8 cellular contexts compared by ENCODE assay signal in genomic region chr11:34357646-34358257, GRCh38. TPM values are rescaled to one million over a fixed set of nuclear protein-coding genes. Genes with fewer than 3 reads are reported as not detected.
A peak's percentile ranks its signal among the peaks of the same experiment; 100 is the strongest.
DNase-seq lines count a peak whose midpoint lies in the region; ATAC-seq, FAIRE-seq and TF ChIP-seq lines count a peak whose summit lies in the region.

Gene ABTB2 (minus strand): TSS chr11:34358010.

- H3K79me2 ChIP-seq in keratinocyte (ENCODE audit: control insufficient read depth, insufficient read depth, low read length): no peaks in the 10 kb centered on the region

- peak within 1 kb of the TSS; percentile 81 for H2AFZ ChIP-seq in keratinocyte (ENCODE audit: control insufficient read depth, low read length)

- peaks cover 23% of the 10 kb centered on the region for H3K4me1 Mint-ChIP-seq in WTC11

- H3K27ac Mint-ChIP-seq in WTC11: peak within 1 kb of the TSS; percentile 98

- TF ChIP-seq CTCF in AG09319 (IDR thresholded peaks at IDR 0.05; ENCODE audit: low read depth, low read length) (no peak), WTC11 (IDR thresholded peaks at IDR 0.05) (no peak), keratinocyte (optimal IDR thresholded peaks at IDR 0.05 in 1 of 3, IDR thresholded peaks at IDR 0.05 in 1 of 3, conservative IDR thresholded peaks at IDR 0.05 in 1 of 3; ENCODE audit: extremely low read depth in 1 of 3, insufficient read depth in 2 of 3, low read length in 3 of 3) (no peak)

- CTCF ChIA-PET in WTC11 (lab: Charles Lee): interaction anchor here (0.6 to 6.0 kb wide), 31 partner anchors 9 to 549 kb away, joined by 3 to 236 read pairs (median 5); partner anchors contain the start of gene NAT10

- H3K4me3 ChIP-seq in keratinocyte (ENCODE audit: control insufficient read depth in 2 of 3, extremely low read depth in 1 of 3, insufficient read depth in 2 of 3, low read depth in 1 of 3, low read length in 3 of 3): peak within 1 kb of the TSS; percentile 55 to 84 (median 75)

- no peak for FAIRE-seq in keratinocyte (lab: Jason Lieb, UNC)

- H3K9ac ChIP-seq in keratinocyte (ENCODE audit: control insufficient read depth, extremely low read depth, insufficient read depth, low read length): peak within 1 kb of the TSS; percentile 71

- peaks cover 2% of the 10 kb centered on the region for H4K20me1 ChIP-seq in keratinocyte (ENCODE audit: control insufficient read depth, extremely low read depth, insufficient read depth, low read length)

- peak within 1 kb of the TSS; percentile 99 for H3K4me2 ChIP-seq in keratinocyte (ENCODE audit: control insufficient read depth, extremely low read depth, insufficient read depth, low read depth, low read length)

- no peaks in the 10 kb centered on the region for H3K36me3 ChIP-seq in keratinocyte (ENCODE audit: control insufficient read depth in 2 of 2, extremely low read depth in 1 of 2, insufficient read depth in 2 of 2, low read length in 2 of 2)

- H3K4me3 Mint-ChIP-seq in WTC11: peak within 1 kb of the TSS; percentile 85

- H3K9me3 Mint-ChIP-seq in WTC11: no peaks in the 10 kb centered on the region

- H3K27ac ChIP-seq in caudate nucleus (ENCODE audit: low read depth, low read length) (peak within 1 kb of the TSS; percentile 36), keratinocyte (ENCODE audit: control insufficient read depth, insufficient read depth, low read length) (peak within 1 kb of the TSS; percentile 47)

- peak; percentile 89 for ATAC-seq in GM19023 (IDR thresholded peaks at IDR 0.05; ENCODE audit: unreplicated experiment)
- peak; percentile 87 for ATAC-seq in HG03175 (IDR thresholded peaks at IDR 0.05; ENCODE audit: unreplicated experiment)
- ATAC-seq in WTC11: peak; percentile 86

- no peaks in the 10 kb centered on the region for H3K27me3 ChIP-seq in keratinocyte (ENCODE audit: control insufficient read depth, extremely low read depth, insufficient read depth, low read length)

- H3K27me3 Mint-ChIP-seq in WTC11 (ENCODE audit: low read depth): peaks cover 42% of the 10 kb centered on the region

- DNase-seq in AG09319 (ENCODE audit: extremely low read depth, low read depth) (peak; percentile 94), NCI-H2227 treated with DMSO at 0.1 percent for 48 hours (lab: John Stamatoyannopoulos, UW) (peak; percentile 97), WTC11 (ENCODE audit: low spot score) (peak; percentile 99), caudate nucleus (lab: John Stamatoyannopoulos, UW) (peak; percentile 70 to 98 (median 95)), keratinocyte (ENCODE audit: low read depth, low spot score) (no peak)
- peak; percentile 92 to 94 for DNase-seq in stimulated activated CD4-positive, alpha-beta T cell treated with anti-CD3 and anti-CD28 coated beads, Interleukin-15, amount 100 ng/mL, for 1 hour (ENCODE audit: low read depth in 1 of 2, low spot score in 1 of 2)

- dilution Hi-C loops in keratinocyte (cut with MboI; ENCODE audit: extremely low pct_ligation_motif_present, low sequenced_read_pairs): no loop called here

- no peaks in the 10 kb centered on the region for H3K36me3 Mint-ChIP-seq in WTC11

- no peaks in the 10 kb centered on the region for H3K9me1 ChIP-seq in keratinocyte (ENCODE audit: control insufficient read depth, extremely low read depth, insufficient read depth, low read length)

- H3K4me1 ChIP-seq in keratinocyte (ENCODE audit: control insufficient read depth, extremely low read depth, insufficient read depth, low read length): peaks cover 22% of the 10 kb centered on the region

- no peaks in the 10 kb centered on the region for H3K9me3 ChIP-seq in keratinocyte (ENCODE audit: control insufficient read depth, low read depth, low read length)

- POLR2A ChIA-PET in WTC11 (lab: Charles Lee): interaction anchor here (1.0 to 3.5 kb wide), 9 partner anchors 17 to 185 kb away, joined by 3 to 33 read pairs (median 4); no protein-coding TSS in a partner anchor

TF ChIP-seq in WTC11, 78 proteins besides CTCF, POLR2A, EP300 and RAD21 (continues in another document):
- TF ChIP-seq, protein P1, sequence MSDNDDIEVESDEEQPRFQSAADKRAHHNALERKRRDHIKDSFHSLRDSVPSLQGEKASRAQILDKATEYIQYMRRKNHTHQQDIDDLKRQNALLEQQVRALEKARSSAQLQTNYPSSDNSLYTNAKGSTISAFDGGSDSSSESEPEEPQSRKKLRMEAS (CRISPR knock-in tag; IDR thresholded peaks at IDR 0.05): no peak
- TF ChIP-seq NR1H2 (CRISPR knock-in tag; IDR thresholded peaks at IDR 0.05) (no peak), STAT6 (CRISPR knock-in tag; conservative IDR thresholded peaks at IDR 0.05; ENCODE audit: low read depth) (no peak), SP1 (CRISPR knock-in tag; conservative IDR thresholded peaks at IDR 0.05) (peak; percentile 88), NFYB (CRISPR knock-in tag; conservative IDR thresholded peaks at IDR 0.05; ENCODE audit: low read depth) (peak; percentile 91), FOXP4 (CRISPR knock-in tag; IDR thresholded peaks at IDR 0.05) (0 out of 2 replicates have a peak, but pooled peaks have one; percentile 38), ZMAT4 (CRISPR knock-in tag; IDR thresholded peaks at IDR 0.05) (no peak), TEAD1 (CRISPR knock-in tag; IDR thresholded peaks at IDR 0.05) (peak; percentile 53; the same call in 1 of the 2 replicates), CREM (CRISPR knock-in tag; IDR thresholded peaks at IDR 0.05) (no peak)

RNA-seq across cellular contexts. Expression of gene ABTB2, which starts in this region (rescaled TPM):
- total RNA-seq in WTC11 (2021): 7.9 to 12.8 TPM (median 8.4 TPM) in 3 replicates
- 1.0 to 2.5 TPM (median 1.6 TPM) in 3 replicates for polyA plus RNA-seq in keratinocyte
- polyA plus RNA-seq in keratinocyte (2011; ENCODE audit: low read depth): 1.8 TPM
- polyA plus RNA-seq in keratinocyte (2011; cell fraction: cytosol; rRNA removed): 2.0 and 2.3 TPM in 2 replicates
- polyA plus RNA-seq in keratinocyte (2011; cell fraction: nucleus; rRNA removed): 6.0 and 6.5 TPM in 2 replicates
- polyA plus RNA-seq in keratinocyte (2012; ENCODE audit: low replicate concordance): 2.2 and 3.4 TPM in 2 replicates
- polyA minus RNA-seq in keratinocyte: 1.1 to 6.0 TPM (median 2.4 TPM) in 3 replicates
- 2.7 TPM for polyA minus RNA-seq in keratinocyte (2011; cell fraction: cytosol; rRNA and poly(A)+ RNA removed)
- 5.1 and 6.5 TPM in 2 replicates for polyA minus RNA-seq in keratinocyte (2011; cell fraction: nucleus; rRNA and poly(A)+ RNA removed)
